17 cellular contexts compared by ENCODE assay signal in the genomic region with DNA sequence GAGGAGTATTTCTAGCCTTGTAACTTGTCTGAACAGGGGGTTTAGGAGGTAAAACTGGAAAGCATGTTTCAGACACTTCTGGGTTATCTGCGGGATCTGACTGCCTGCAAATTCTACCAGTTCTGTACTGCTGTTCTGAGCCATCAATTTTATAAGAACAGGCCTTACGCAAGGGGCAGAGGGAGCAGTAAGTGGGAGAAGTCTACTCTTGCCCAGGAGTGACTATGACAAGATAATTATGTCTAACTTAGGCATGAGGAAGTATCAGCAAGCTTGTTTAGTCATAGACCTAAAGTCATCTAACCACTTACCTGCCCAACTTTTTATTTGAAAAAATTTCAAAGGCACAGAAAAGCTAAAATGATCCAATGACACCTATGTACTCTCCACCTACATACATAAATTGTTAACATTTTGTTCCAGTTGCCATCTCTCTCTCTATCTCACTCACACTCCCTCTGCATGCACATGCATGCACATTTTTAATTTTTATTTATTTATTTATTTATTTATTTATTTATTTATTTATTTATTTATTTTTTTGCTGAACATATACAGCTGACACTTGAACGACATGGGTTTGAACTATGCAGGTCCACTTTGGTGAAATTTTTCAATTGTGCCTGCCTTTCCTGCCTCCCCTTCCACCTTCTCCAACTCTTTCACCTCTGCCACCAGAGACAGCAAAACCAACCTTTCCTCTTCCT. TPM values are rescaled to one million over a fixed set of nuclear protein-coding genes. Genes with fewer than 3 reads are reported as not detected.
"Had no signal": no experiment of that assay in that cellular context is flagged by ENCODE, and none has a peak within 500 bp of the region (broad histone marks: within the 10 kb centered on the region; RNA-seq: fewer than 3 reads in every experiment).

No MANE protein-coding gene starts in this region.

- H3K27ac Mint-ChIP-seq: activated T-helper 1 cell treated with anti-CD3 and anti-CD28 coated beads, Interleukin-12 subunit alpha, Interleukin-12 subunit beta, Interleukin-2, Interleukin-4 antibody, amounts not matched to agents 30 ng/mL and 10 ng/mL and 1 ng/mL, durations not matched to agents 14 hours and 24 hours and 36 hours; dendritic cell treated with granulocyte-macrophage colony-stimulating factor and Interleukin-4, amounts not matched to agents 40 ng/mL and 50 ng/mL, for 4 days; memory B cell; naive thymus-derived CD8-positive, alpha-beta T cell; stimulated activated naive CD8-positive, alpha-beta T cell treated with anti-CD3 and anti-CD28 coated beads, Interleukin-15, amount 100 ng/mL, for 72 hours had no signal

- DNase-seq: activated CD4-positive, alpha-beta T cell treated with anti-CD3 and anti-CD28 coated beads for 48 hours; activated naive CD4-positive, alpha-beta T cell treated with Interleukin-2 at 50 U/mL for 16 hours; anterior cingulate cortex; brain microvascular endothelial cell; cerebellar nuclear complex; effector memory CD4-positive, alpha-beta T cell; naive thymus-derived CD8-positive, alpha-beta T cell; pancreas; stimulated activated CD4-positive, alpha-beta T cell treated with anti-CD3 and anti-CD28 coated beads, Interleukin-1b, Interleukin-23, amount 100 ng/mL, for 48 hours; stimulated activated naive CD8-positive, alpha-beta T cell treated with anti-CD3 and anti-CD28 coated beads, Interleukin-15, amount 100 ng/mL, for 72 hours; T-helper 1 cell; WERI-Rb-1 had no signal

- H3K27ac ChIP-seq: brain microvascular endothelial cell, gastroesophageal sphincter, pancreas, thoracic aorta, WERI-Rb-1 had no signal

- H3K4me1 ChIP-seq: gastroesophageal sphincter, pancreas had no signal

- H3K4me3 Mint-ChIP-seq: activated T-helper 1 cell treated with anti-CD3 and anti-CD28 coated beads, Interleukin-12 subunit alpha, Interleukin-12 subunit beta, Interleukin-2, Interleukin-4 antibody, amounts not matched to agents 30 ng/mL and 10 ng/mL and 1 ng/mL, durations not matched to agents 14 hours and 24 hours and 36 hours; dendritic cell treated with granulocyte-macrophage colony-stimulating factor and Interleukin-4, amounts not matched to agents 40 ng/mL and 50 ng/mL, for 4 days; memory B cell; naive thymus-derived CD8-positive, alpha-beta T cell; stimulated activated naive CD8-positive, alpha-beta T cell treated with anti-CD3 and anti-CD28 coated beads, Interleukin-15, amount 100 ng/mL, for 72 hours had no signal

- H3K27me3 Mint-ChIP-seq: dendritic cell treated with granulocyte-macrophage colony-stimulating factor and Interleukin-4, amounts not matched to agents 40 ng/mL and 50 ng/mL, for 4 days had no signal

- H3K27me3 ChIP-seq: brain microvascular endothelial cell, gastroesophageal sphincter, pancreas had no signal

- H3K4me3 ChIP-seq: gastroesophageal sphincter, pancreas, thoracic aorta had no signal

- H3K4me1 Mint-ChIP-seq: memory B cell; naive thymus-derived CD8-positive, alpha-beta T cell; stimulated activated naive CD8-positive, alpha-beta T cell treated with anti-CD3 and anti-CD28 coated beads, Interleukin-15, amount 100 ng/mL, for 72 hours had no signal

- H3K9me3 ChIP-seq: pancreas, thoracic aorta had no signal

- H3K36me3 ChIP-seq: brain microvascular endothelial cell, gastroesophageal sphincter, pancreas, thoracic aorta, WERI-Rb-1 had no signal

RNA-seq across cellular contexts. Expression of a gene that starts 18.4 kb away (rescaled TPM):
- total RNA-seq: naive thymus-derived CD8-positive, alpha-beta T cell; thoracic aorta had no signal
